8 cellular contexts compared by ENCODE assay signal in the genomic region with DNA sequence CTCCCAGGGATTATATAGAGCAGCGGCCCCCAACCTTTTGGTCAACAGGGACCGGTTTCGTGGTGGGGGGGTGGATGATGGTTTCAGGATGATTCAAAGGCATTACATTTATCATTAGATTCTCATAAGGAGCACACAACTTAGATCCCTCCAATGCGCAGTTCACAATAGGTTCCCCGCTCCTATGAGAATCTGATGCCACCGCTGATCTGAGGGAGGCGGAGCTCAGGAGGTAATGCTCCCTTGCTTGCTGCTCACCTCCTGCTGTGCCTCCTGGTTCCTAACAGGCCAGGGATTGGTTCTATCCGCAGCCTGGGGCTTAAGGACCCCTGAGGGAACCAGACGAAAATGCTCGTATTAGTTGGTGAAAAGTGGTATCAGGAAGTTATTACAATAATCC. TPM values are rescaled to one million over a fixed set of nuclear protein-coding genes. Genes with fewer than 3 reads are reported as not detected.
DNase-seq lines count a peak whose midpoint lies in the region; ATAC-seq and TF ChIP-seq lines count a peak whose summit lies in the region.

No MANE protein-coding gene starts in this region.

- peak; percentile 17 for TF ChIP-seq POLR2A in GM19193 (IDR thresholded peaks at IDR 0.05; ENCODE audit: extremely low read depth, insufficient read depth, insufficient read length)

- DNase-seq in NCI-H2081 (lab: John Stamatoyannopoulos, UW): peak; percentile 95 to 98
- DNase-seq in UCSD-AML1 (lab: John Stamatoyannopoulos, UW; ENCODE audit: unreplicated experiment): peak; percentile 39
- DNase-seq in ecto neural progenitor cell (ENCODE audit: low spot score): peak; percentile 73
- peak; percentile 30 for DNase-seq in mucosa of gallbladder (ENCODE audit: low spot score)
- DNase-seq in superior temporal gyrus (ENCODE audit: extremely low spot score): peak; percentile 55

- ATAC-seq in GM21526 (IDR thresholded peaks at IDR 0.05; ENCODE audit: low FRiP score, unreplicated experiment) (no peak), HG03175 (IDR thresholded peaks at IDR 0.05; ENCODE audit: unreplicated experiment) (no peak)

RNA-seq across cellular contexts. Expression of gene HACD2, which starts 1.3 kb away (rescaled TPM):
- 47.9 TPM for total RNA-seq in mucosa of gallbladder

Comparison
In these comparisons a context has a peak if more than half of its experiments do, and no peak if none do; other contexts are left out.
1. DNase-seq: peak in every context shown above with its lines; median percentile 96 in NCI-H2081; 73 in ecto neural progenitor cell; 55 in superior temporal gyrus; 39 in UCSD-AML1; 30 in mucosa of gallbladder.